In the genomic region with DNA sequence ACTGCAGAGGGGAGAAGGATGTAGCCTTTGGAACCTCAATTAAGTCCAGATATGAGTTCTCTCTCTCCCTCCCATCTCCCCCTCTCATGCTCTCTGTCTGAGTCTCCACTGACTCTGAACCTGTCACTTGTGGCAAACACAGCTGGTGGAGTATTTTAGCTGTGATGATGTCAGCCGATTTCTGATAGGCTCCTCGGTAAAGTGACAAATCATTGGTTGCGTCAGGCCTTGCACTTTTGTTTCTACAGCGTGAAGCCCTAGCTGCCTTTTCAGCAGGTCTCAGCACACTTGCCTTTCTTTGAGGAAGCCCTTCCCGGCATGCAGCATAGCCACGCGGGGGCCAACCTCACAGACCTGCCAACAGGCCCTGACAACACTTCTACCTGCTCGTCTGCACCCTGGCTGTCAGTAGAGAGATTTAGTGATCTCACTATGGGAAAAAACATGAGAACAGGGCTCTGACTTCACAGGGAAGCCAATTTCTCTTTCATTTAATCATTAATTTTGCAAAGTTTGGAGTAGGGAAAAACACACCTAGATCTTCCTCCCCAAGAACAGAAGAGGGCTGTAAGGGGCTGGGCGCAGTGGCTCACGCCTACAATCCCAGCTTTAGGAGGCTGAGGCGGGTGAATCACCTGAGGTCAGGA, we compare ENCODE assay signal across 1 cellular context.
TF ChIP-seq lines count a peak whose summit lies in the region.

No MANE protein-coding gene starts in this region.

TF ChIP-seq in K562, 482 proteins besides CTCF, POLR2A, EP300 and RAD21 (continued from another document and continues in another):
- TF ChIP-seq RBM34 (IDR thresholded peaks at IDR 0.05; ENCODE audit: borderline replicate concordance, insufficient read depth, low read length): no peak
- TF ChIP-seq NR4A1 (CRISPR knock-in tag; IDR thresholded peaks at IDR 0.05): no peak
- TF ChIP-seq NR4A1 (tag; IDR thresholded peaks at IDR 0.05): 0 out of 2 replicates have a peak, but pooled peaks have one; percentile 63
- TF ChIP-seq, protein P1, sequence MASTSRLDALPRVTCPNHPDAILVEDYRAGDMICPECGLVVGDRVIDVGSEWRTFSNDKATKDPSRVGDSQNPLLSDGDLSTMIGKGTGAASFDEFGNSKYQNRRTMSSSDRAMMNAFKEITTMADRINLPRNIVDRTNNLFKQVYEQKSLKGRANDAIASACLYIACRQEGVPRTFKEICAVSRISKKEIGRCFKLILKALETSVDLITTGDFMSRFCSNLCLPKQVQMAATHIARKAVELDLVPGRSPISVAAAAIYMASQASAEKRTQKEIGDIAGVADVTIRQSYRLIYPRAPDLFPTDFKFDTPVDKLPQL (IDR thresholded peaks at IDR 0.05; ENCODE audit: extremely low read depth, insufficient read length): no peak
- TF ChIP-seq, protein P2, sequence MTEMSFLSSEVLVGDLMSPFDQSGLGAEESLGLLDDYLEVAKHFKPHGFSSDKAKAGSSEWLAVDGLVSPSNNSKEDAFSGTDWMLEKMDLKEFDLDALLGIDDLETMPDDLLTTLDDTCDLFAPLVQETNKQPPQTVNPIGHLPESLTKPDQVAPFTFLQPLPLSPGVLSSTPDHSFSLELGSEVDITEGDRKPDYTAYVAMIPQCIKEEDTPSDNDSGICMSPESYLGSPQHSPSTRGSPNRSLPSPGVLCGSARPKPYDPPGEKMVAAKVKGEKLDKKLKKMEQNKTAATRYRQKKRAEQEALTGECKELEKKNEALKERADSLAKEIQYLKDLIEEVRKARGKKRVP (CRISPR knock-in tag; IDR thresholded peaks at IDR 0.05): peak; percentile 82
- peak; percentile 17 for TF ChIP-seq FOS (IDR thresholded peaks at IDR 0.05; ENCODE audit: extremely low read depth, insufficient read length)
- peak; percentile 79 for TF ChIP-seq BRD9 (IDR thresholded peaks at IDR 0.05; ENCODE audit: low read depth, partially characterized antibody)
- TF ChIP-seq CTBP1 (IDR thresholded peaks at IDR 0.05; ENCODE audit: borderline replicate concordance): peak; percentile 82; the same call in 1 of the 2 replicates
- TF ChIP-seq, protein P3, sequence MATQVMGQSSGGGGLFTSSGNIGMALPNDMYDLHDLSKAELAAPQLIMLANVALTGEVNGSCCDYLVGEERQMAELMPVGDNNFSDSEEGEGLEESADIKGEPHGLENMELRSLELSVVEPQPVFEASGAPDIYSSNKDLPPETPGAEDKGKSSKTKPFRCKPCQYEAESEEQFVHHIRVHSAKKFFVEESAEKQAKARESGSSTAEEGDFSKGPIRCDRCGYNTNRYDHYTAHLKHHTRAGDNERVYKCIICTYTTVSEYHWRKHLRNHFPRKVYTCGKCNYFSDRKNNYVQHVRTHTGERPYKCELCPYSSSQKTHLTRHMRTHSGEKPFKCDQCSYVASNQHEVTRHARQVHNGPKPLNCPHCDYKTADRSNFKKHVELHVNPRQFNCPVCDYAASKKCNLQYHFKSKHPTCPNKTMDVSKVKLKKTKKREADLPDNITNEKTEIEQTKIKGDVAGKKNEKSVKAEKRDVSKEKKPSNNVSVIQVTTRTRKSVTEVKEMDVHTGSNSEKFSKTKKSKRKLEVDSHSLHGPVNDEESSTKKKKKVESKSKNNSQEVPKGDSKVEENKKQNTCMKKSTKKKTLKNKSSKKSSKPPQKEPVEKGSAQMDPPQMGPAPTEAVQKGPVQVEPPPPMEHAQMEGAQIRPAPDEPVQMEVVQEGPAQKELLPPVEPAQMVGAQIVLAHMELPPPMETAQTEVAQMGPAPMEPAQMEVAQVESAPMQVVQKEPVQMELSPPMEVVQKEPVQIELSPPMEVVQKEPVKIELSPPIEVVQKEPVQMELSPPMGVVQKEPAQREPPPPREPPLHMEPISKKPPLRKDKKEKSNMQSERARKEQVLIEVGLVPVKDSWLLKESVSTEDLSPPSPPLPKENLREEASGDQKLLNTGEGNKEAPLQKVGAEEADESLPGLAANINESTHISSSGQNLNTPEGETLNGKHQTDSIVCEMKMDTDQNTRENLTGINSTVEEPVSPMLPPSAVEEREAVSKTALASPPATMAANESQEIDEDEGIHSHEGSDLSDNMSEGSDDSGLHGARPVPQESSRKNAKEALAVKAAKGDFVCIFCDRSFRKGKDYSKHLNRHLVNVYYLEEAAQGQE (CRISPR knock-in tag; IDR thresholded peaks at IDR 0.05; ENCODE audit: low read depth): no peak
- peak; percentile 54; the same call in 1 of the 2 replicates for TF ChIP-seq LEF1 (IDR thresholded peaks at IDR 0.05)
- TF ChIP-seq, protein P4, sequence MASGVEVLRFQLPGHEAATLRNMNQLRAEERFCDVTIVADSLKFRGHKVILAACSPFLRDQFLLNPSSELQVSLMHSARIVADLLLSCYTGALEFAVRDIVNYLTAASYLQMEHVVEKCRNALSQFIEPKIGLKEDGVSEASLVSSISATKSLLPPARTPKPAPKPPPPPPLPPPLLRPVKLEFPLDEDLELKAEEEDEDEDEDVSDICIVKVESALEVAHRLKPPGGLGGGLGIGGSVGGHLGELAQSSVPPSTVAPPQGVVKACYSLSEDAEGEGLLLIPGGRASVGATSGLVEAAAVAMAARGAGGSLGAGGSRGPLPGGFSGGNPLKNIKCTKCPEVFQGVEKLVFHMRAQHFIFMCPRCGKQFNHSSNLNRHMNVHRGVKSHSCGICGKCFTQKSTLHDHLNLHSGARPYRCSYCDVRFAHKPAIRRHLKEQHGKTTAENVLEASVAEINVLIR (CRISPR knock-in tag; IDR thresholded peaks at IDR 0.05): 0 out of 2 replicates have a peak, but pooled peaks have one; percentile 32
- no peak for TF ChIP-seq ZNF274 (IDR thresholded peaks at IDR 0.05; ENCODE audit: borderline replicate concordance, low read depth, low read length)
- no peak for TF ChIP-seq RBM39 (optimal IDR thresholded peaks at IDR 0.05; ENCODE audit: low read depth, low read length)
- no peak for TF ChIP-seq CBX2 (IDR thresholded peaks at IDR 0.05; ENCODE audit: insufficient read depth, low read length, poor library complexity, severe bottlenecking)
- no peak for TF ChIP-seq RBM25 (IDR thresholded peaks at IDR 0.05; ENCODE audit: low read depth, low read length, severe bottlenecking)
- peak; percentile 71; the same call in 1 of the 2 replicates for TF ChIP-seq ZNF197 (CRISPR knock-in tag; IDR thresholded peaks at IDR 0.05; ENCODE audit: low read depth)
- TF ChIP-seq TCFL5 (CRISPR knock-in tag; conservative IDR thresholded peaks at IDR 0.05): no peak
- no peak for TF ChIP-seq ZNF347 (CRISPR knock-in tag; IDR thresholded peaks at IDR 0.05; ENCODE audit: low read depth)
- TF ChIP-seq EP400 (IDR thresholded peaks at IDR 0.05): peak; percentile 83
- TF ChIP-seq, protein P5, sequence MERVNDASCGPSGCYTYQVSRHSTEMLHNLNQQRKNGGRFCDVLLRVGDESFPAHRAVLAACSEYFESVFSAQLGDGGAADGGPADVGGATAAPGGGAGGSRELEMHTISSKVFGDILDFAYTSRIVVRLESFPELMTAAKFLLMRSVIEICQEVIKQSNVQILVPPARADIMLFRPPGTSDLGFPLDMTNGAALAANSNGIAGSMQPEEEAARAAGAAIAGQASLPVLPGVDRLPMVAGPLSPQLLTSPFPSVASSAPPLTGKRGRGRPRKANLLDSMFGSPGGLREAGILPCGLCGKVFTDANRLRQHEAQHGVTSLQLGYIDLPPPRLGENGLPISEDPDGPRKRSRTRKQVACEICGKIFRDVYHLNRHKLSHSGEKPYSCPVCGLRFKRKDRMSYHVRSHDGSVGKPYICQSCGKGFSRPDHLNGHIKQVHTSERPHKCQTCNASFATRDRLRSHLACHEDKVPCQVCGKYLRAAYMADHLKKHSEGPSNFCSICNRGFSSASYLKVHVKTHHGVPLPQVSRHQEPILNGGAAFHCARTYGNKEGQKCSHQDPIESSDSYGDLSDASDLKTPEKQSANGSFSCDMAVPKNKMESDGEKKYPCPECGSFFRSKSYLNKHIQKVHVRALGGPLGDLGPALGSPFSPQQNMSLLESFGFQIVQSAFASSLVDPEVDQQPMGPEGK (CRISPR knock-in tag; IDR thresholded peaks at IDR 0.05; ENCODE audit: borderline replicate concordance): no peak
- TF ChIP-seq, protein P6, sequence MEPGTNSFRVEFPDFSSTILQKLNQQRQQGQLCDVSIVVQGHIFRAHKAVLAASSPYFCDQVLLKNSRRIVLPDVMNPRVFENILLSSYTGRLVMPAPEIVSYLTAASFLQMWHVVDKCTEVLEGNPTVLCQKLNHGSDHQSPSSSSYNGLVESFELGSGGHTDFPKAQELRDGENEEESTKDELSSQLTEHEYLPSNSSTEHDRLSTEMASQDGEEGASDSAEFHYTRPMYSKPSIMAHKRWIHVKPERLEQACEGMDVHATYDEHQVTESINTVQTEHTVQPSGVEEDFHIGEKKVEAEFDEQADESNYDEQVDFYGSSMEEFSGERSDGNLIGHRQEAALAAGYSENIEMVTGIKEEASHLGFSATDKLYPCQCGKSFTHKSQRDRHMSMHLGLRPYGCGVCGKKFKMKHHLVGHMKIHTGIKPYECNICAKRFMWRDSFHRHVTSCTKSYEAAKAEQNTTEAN (CRISPR knock-in tag; IDR thresholded peaks at IDR 0.05): peak; percentile 96
- TF ChIP-seq, protein P7, sequence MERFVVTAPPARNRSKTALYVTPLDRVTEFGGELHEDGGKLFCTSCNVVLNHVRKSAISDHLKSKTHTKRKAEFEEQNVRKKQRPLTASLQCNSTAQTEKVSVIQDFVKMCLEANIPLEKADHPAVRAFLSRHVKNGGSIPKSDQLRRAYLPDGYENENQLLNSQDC (CRISPR knock-in tag; IDR thresholded peaks at IDR 0.05): no peak
- TF ChIP-seq ZNF699 (CRISPR knock-in tag; IDR thresholded peaks at IDR 0.05; ENCODE audit: insufficient replicate concordance): no peak
- TF ChIP-seq PTBP1 (IDR thresholded peaks at IDR 0.05; ENCODE audit: low read depth, low read length): no peak
- 0 out of 2 replicates have a peak, but pooled peaks have one; percentile 3 for TF ChIP-seq ZNF41 (CRISPR knock-in tag; conservative IDR thresholded peaks at IDR 0.05)
- TF ChIP-seq HDGF (IDR thresholded peaks at IDR 0.05): no peak
- TF ChIP-seq FOXA3 (CRISPR knock-in tag; conservative IDR thresholded peaks at IDR 0.05 in 1 of 2, IDR thresholded peaks at IDR 0.05 in 1 of 2): peak; percentile 30 to 79; a peak in 2 of 4 replicates
- no peak for TF ChIP-seq BRF1 (IDR thresholded peaks at IDR 0.05; ENCODE audit: borderline replicate concordance, extremely low read depth, insufficient read length)
- TF ChIP-seq CBX1 (IDR thresholded peaks at IDR 0.05; ENCODE audit: low read depth): 0 out of 2 replicates have a peak, but pooled peaks have one; percentile 30
- no peak for TF ChIP-seq ZNF3 (CRISPR knock-in tag; IDR thresholded peaks at IDR 0.05)
- peak; percentile 92 for TF ChIP-seq ZNF316 (IDR thresholded peaks at IDR 0.05)
- no peak for TF ChIP-seq ZNF695 (CRISPR knock-in tag; IDR thresholded peaks at IDR 0.05)
- TF ChIP-seq, protein P8, sequence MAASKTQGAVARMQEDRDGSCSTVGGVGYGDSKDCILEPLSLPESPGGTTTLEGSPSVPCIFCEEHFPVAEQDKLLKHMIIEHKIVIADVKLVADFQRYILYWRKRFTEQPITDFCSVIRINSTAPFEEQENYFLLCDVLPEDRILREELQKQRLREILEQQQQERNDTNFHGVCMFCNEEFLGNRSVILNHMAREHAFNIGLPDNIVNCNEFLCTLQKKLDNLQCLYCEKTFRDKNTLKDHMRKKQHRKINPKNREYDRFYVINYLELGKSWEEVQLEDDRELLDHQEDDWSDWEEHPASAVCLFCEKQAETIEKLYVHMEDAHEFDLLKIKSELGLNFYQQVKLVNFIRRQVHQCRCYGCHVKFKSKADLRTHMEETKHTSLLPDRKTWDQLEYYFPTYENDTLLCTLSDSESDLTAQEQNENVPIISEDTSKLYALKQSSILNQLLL (CRISPR knock-in tag; IDR thresholded peaks at IDR 0.05; ENCODE audit: borderline replicate concordance): no peak
- TF ChIP-seq, protein P9, sequence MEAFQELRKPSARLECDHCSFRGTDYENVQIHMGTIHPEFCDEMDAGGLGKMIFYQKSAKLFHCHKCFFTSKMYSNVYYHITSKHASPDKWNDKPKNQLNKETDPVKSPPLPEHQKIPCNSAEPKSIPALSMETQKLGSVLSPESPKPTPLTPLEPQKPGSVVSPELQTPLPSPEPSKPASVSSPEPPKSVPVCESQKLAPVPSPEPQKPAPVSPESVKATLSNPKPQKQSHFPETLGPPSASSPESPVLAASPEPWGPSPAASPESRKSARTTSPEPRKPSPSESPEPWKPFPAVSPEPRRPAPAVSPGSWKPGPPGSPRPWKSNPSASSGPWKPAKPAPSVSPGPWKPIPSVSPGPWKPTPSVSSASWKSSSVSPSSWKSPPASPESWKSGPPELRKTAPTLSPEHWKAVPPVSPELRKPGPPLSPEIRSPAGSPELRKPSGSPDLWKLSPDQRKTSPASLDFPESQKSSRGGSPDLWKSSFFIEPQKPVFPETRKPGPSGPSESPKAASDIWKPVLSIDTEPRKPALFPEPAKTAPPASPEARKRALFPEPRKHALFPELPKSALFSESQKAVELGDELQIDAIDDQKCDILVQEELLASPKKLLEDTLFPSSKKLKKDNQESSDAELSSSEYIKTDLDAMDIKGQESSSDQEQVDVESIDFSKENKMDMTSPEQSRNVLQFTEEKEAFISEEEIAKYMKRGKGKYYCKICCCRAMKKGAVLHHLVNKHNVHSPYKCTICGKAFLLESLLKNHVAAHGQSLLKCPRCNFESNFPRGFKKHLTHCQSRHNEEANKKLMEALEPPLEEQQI (IDR thresholded peaks at IDR 0.05): no peak
- peak; percentile 75 for TF ChIP-seq ARID1B (IDR thresholded peaks at IDR 0.05)
- peak; percentile 99 for TF ChIP-seq L3MBTL2 (IDR thresholded peaks at IDR 0.05)
- peak; percentile 98 for TF ChIP-seq CEBPG (CRISPR knock-in tag; IDR thresholded peaks at IDR 0.05)
- TF ChIP-seq CEBPG (tag; conservative IDR thresholded peaks at IDR 0.05 in 1 of 2, IDR thresholded peaks at IDR 0.05 in 1 of 2): peak; percentile 95 to 96
- TF ChIP-seq TAF15 (IDR thresholded peaks at IDR 0.05; ENCODE audit: low read depth, low read length): no peak
- TF ChIP-seq ZNF408 (CRISPR knock-in tag; IDR thresholded peaks at IDR 0.05; ENCODE audit: low read depth): no peak
- no peak for TF ChIP-seq RCOR1 (IDR thresholded peaks at IDR 0.05; ENCODE audit: borderline replicate concordance in 1 of 2, low read depth in 2 of 2, low read length in 2 of 2)
- no peak for TF ChIP-seq NCOA6 (IDR thresholded peaks at IDR 0.05)
- peak; percentile 92 for TF ChIP-seq ZNF175 (CRISPR knock-in tag; IDR thresholded peaks at IDR 0.05; ENCODE audit: low read depth)
- peak; percentile 48; the same call in 1 of the 2 replicates for TF ChIP-seq MBD2 (IDR thresholded peaks at IDR 0.05; ENCODE audit: borderline replicate concordance, low read depth)
- TF ChIP-seq, protein P10, sequence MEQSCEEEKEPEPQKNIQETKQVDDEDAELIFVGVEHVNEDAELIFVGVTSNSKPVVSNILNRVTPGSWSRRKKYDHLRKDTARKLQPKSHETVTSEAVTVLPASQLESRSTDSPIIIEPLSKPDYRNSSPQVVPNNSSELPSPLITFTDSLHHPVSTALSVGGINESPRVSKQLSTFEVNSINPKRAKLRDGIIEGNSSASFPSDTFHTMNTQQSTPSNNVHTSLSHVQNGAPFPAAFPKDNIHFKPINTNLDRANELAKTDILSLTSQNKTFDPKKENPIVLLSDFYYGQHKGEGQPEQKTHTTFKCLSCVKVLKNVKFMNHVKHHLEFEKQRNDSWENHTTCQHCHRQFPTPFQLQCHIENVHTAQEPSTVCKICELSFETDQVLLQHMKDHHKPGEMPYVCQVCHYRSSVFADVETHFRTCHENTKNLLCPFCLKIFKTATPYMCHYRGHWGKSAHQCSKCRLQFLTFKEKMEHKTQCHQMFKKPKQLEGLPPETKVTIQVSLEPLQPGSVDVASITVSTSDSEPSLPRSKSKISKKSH (CRISPR knock-in tag; IDR thresholded peaks at IDR 0.05): no peak
- TF ChIP-seq, protein P11, sequence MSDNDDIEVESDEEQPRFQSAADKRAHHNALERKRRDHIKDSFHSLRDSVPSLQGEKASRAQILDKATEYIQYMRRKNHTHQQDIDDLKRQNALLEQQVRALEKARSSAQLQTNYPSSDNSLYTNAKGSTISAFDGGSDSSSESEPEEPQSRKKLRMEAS (CRISPR knock-in tag; IDR thresholded peaks at IDR 0.05): peak; percentile 87
- TF ChIP-seq NRF1 (conservative IDR thresholded peaks at IDR 0.05 in 1 of 2, IDR thresholded peaks at IDR 0.05 in 1 of 2): peak; percentile 78 to 83
